ENCODE assay signal across 1 cellular context in genomic region chr1:165616054-165616612, GRCh38.
TF ChIP-seq lines count a peak whose summit lies in the region.

No MANE protein-coding gene starts in this region.

TF ChIP-seq in H1, 55 proteins besides CTCF, POLR2A, EP300 and RAD21 (continued from another document):
- TF ChIP-seq HDAC2 (IDR thresholded peaks at IDR 0.05; ENCODE audit: borderline replicate concordance in 1 of 2, low read depth in 2 of 2, low read length in 2 of 2) (no peak), EGR1 (IDR thresholded peaks at IDR 0.05; ENCODE audit: borderline replicate concordance, low read depth, low read length) (no peak), BACH1 (IDR thresholded peaks at IDR 0.05; ENCODE audit: low read length) (no peak), SIRT6 (IDR thresholded peaks at IDR 0.05; ENCODE audit: low read length) (no peak), KDM5A (IDR thresholded peaks at IDR 0.05; ENCODE audit: low read length) (no peak), YY1 (IDR thresholded peaks at IDR 0.05; ENCODE audit: low read depth, low read length) (no peak), BRCA1 (IDR thresholded peaks at IDR 0.05; ENCODE audit: low read depth, low read length) (no peak), E2F6 (IDR thresholded peaks at IDR 0.05) (no peak), ATF2 (IDR thresholded peaks at IDR 0.05; ENCODE audit: low read length) (no peak), ATF3 (IDR thresholded peaks at IDR 0.05; ENCODE audit: insufficient read depth, low read depth, low read length) (no peak), RFX5 (IDR thresholded peaks at IDR 0.05; ENCODE audit: borderline replicate concordance, low read depth, low read length) (no peak), CBX8 (IDR thresholded peaks at IDR 0.05; ENCODE audit: borderline replicate concordance, low read depth, low read length) (no peak), SIN3A (conservative IDR thresholded peaks at IDR 0.05 in 1 of 2, IDR thresholded peaks at IDR 0.05 in 1 of 2; ENCODE audit: low read depth in 1 of 2, low read length in 2 of 2) (no peak), GTF2F1 (IDR thresholded peaks at IDR 0.05; ENCODE audit: borderline replicate concordance, low read depth, low read length) (no peak)
